ENCODE assay signal across 9 cellular contexts in the genomic region with DNA sequence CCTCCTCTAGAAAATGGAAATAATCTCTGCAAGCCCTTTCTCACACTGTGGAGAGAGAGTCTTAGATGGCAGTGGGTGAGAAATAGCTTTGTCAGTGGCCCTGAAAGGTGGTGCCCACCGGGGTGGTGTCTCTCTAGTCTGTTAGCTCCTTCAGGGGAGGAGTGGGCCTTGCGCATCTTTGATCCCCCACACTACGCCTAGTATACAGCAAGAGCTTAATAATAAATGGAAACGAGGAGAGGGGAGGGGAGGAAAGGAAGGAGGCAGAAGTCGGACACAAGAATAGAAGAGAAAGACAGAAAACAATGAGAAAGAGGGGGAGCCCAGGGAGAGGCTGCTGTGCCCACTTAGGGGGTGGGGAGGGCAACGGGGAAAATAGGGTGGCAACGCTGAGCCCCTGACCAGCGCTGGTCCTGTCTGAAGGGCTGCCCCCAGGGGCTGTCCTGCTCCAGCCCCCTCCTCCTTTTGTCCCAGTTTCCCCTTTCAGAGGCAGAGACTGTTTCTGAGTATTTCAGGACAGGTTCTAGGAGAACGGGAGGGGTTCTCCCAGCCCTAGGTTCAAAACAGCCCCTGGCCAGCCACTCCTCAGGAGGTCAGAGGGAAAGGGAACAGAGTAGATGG. TPM values are rescaled to one million over a fixed set of nuclear protein-coding genes. Genes with fewer than 3 reads are reported as not detected.
DNase-seq lines count a peak whose midpoint lies in the region; ATAC-seq and TF ChIP-seq lines count a peak whose summit lies in the region.
"Had no signal": no experiment of that assay in that cellular context is flagged by ENCODE, and none has a peak within 500 bp of the region (broad histone marks: within the 10 kb centered on the region; RNA-seq: fewer than 3 reads in every experiment).

No MANE protein-coding gene starts in this region.

- H3K4me3 Mint-ChIP-seq in neural crest cell: peak overlapping the region; percentile 92

- H3K36me3 Mint-ChIP-seq in neural crest cell (ENCODE audit: low read depth): no peaks in the 10 kb centered on the region

- H3K4me3 ChIP-seq in AG04450 (ENCODE audit: low read depth, low read length) (peak overlapping the region; percentile 87), NB4 (ENCODE audit: low read depth, low read length) (peak overlapping the region; percentile 87), endocrine pancreas (ENCODE audit: control insufficient read depth, insufficient read depth, low read length) (no peak overlapping the region)

- H3K9ac ChIP-seq in endocrine pancreas (ENCODE audit: control insufficient read depth, insufficient read depth, low read length): peak overlapping the region; percentile 38

- peaks cover 5% of the 10 kb centered on the region for H3K27me3 Mint-ChIP-seq in neural crest cell (ENCODE audit: low read depth)

- no peaks in the 10 kb centered on the region for H3K9me3 ChIP-seq in AG04450 (ENCODE audit: control insufficient read depth, insufficient read depth, low read length)
- H3K9me3 ChIP-seq in endocrine pancreas (ENCODE audit: control insufficient read depth, low read length): no peaks in the 10 kb centered on the region

- no peak for TF ChIP-seq POLR2A in NB4 (IDR thresholded peaks at IDR 0.05; ENCODE audit: extremely low read depth, insufficient read length)

- no peaks in the 10 kb centered on the region for H3K4me1 ChIP-seq in endocrine pancreas (ENCODE audit: control insufficient read depth, insufficient read depth, low read length)

- H3K36me3 ChIP-seq in endocrine pancreas (ENCODE audit: control insufficient read depth, insufficient read depth, low read length): no peaks in the 10 kb centered on the region

- TF ChIP-seq CTCF in AG04450 (IDR thresholded peaks at IDR 0.05; ENCODE audit: low read depth, low read length) (no peak), NB4 (IDR thresholded peaks at IDR 0.05; ENCODE audit: low read depth, low read length) (no peak), neural crest cell (conservative IDR thresholded peaks at IDR 0.05) (no peak), GM20000 (IDR thresholded peaks at IDR 0.05; ENCODE audit: extremely low read depth, missing control alignments) (no peak)

- DNase-seq in AG04450 (ENCODE audit: low read depth, low spot score): no peak
- no peak for DNase-seq in NB4 (ENCODE audit: low read depth)
- no peak for DNase-seq in neural crest cell (ENCODE audit: low read depth, low spot score)
- no peak for DNase-seq in mesenteric fat pad (ENCODE audit: low spot score)
- DNase-seq in GM20000 (ENCODE audit: low spot score): no peak
- DNase-seq in activated CD8-positive, alpha-beta memory T cell treated with anti-CD3 and anti-CD28 coated beads for 24 hours: no peak
- DNase-seq: GDM1 had no signal

- CTCF ChIA-PET in AG04450 (lab: Charles Lee): interaction anchor here (0.6 to 2.3 kb wide), 10 partner anchors 9 to 1652 kb away, joined by 3 to 10 read pairs (median 5); no protein-coding TSS in a partner anchor

- no peaks in the 10 kb centered on the region for H3K9me3 Mint-ChIP-seq in neural crest cell

- H3K27ac ChIP-seq in AG04450 (ENCODE audit: low read depth, low read length): peak overlapping the region; percentile 52

- ATAC-seq in HG02870 (IDR thresholded peaks at IDR 0.05; ENCODE audit: unreplicated experiment): no peak

- H3K27ac Mint-ChIP-seq in neural crest cell (ENCODE audit: unreplicated experiment): peak overlapping the region; percentile 98

- H3K27me3 ChIP-seq in AG04450 (ENCODE audit: control insufficient read depth, insufficient read depth, low read length) (no peaks in the 10 kb centered on the region), endocrine pancreas (ENCODE audit: control insufficient read depth, insufficient read depth, low read length) (no peaks in the 10 kb centered on the region)

- POLR2A ChIA-PET in AG04450 (lab: Yijun Ruan, JAX): interaction anchor here (0.6 to 1.6 kb wide), 2 partner anchors 20 to 35 kb away, joined by 4 to 5 read pairs; no protein-coding TSS in a partner anchor

- peaks cover 68% of the 10 kb centered on the region for H3K4me1 Mint-ChIP-seq in neural crest cell

RNA-seq across cellular contexts. Expression of a gene that starts 1.2 kb away (rescaled TPM):
- polyA plus RNA-seq in AG04450 (2011; rRNA removed): 36.9 and 43.8 TPM in 2 replicates
- 91.5 and 108 TPM in 2 replicates for polyA minus RNA-seq in AG04450 (2011; rRNA and poly(A)+ RNA removed)
- total RNA-seq in neural crest cell (53.8 and 56.5 TPM in 2 replicates), mesenteric fat pad (112 TPM)

RNA-seq across cellular contexts. Expression of a gene that starts 49.1 kb away (rescaled TPM):
- 2,915 and 3,250 TPM in 2 replicates for polyA plus RNA-seq in AG04450 (2011; rRNA removed)
- 1,083 and 1,197 TPM in 2 replicates for polyA minus RNA-seq in AG04450 (2011; rRNA and poly(A)+ RNA removed)
- total RNA-seq in neural crest cell (3,598 and 3,664 TPM in 2 replicates), mesenteric fat pad (1,433 TPM)
